8 cellular contexts compared by ENCODE assay signal in genomic region chr14:78005325-78005724, GRCh38.
DNase-seq lines count a peak whose midpoint lies in the region; ATAC-seq and TF ChIP-seq lines count a peak whose summit lies in the region.

No MANE protein-coding gene starts in this region.

- H2AFZ ChIP-seq in MM.1S (ENCODE audit: low read length) = no peak overlapping the region

- no peak for TF ChIP-seq EP300 in stomach (IDR thresholded peaks at IDR 0.05)

- no peak overlapping the region for H3K4me3 Mint-ChIP-seq in osteocyte (ENCODE audit: unreplicated experiment)

- no peak overlapping the region for H3K27ac Mint-ChIP-seq in osteocyte (ENCODE audit: unreplicated experiment)

- intact Hi-C loops in stomach (cut with DNase I; ENCODE audit: low total_unique reads) = no loop called here

- WGBS in stomach, 5 donors = 13 to 41% (median 27%) methylated on average over 1 of the region's 1 CpG

- no peak for TF ChIP-seq CTCF in GM13977 (IDR thresholded peaks at IDR 0.05; ENCODE audit: extremely low read depth, insufficient read depth, missing control alignments)
- TF ChIP-seq CTCF in stomach (IDR thresholded peaks at IDR 0.05) = no peak
- no peak for TF ChIP-seq CTCF in osteocyte (IDR thresholded peaks at IDR 0.05)
- TF ChIP-seq CTCF in MM.1S (IDR thresholded peaks at IDR 0.05; ENCODE audit: low read length) = no peak

- no peaks in the 10 kb centered on the region for H4K20me1 ChIP-seq in MM.1S (ENCODE audit: insufficient read depth, low read length)

- no peaks in the 10 kb centered on the region for H3K9me2 ChIP-seq in MM.1S (replicated peaks; ENCODE audit: insufficient read depth, low read length)

- H3K27me3 ChIP-seq in stomach = no peaks in the 10 kb centered on the region
- H3K27me3 ChIP-seq in MM.1S (replicated peaks; ENCODE audit: insufficient read depth, low read length) = no peaks in the 10 kb centered on the region

- H3K4me2 ChIP-seq in MM.1S (ENCODE audit: low read depth, low read length) = no peak overlapping the region

- peaks cover 0 to 30% (median 14%) of the 10 kb centered on the region in 4 donors for H3K9me3 ChIP-seq in stomach
- no peaks in the 10 kb centered on the region for H3K9me3 ChIP-seq in MM.1S (replicated peaks; ENCODE audit: insufficient read depth, low read length)

- in situ Hi-C loops in GM13977 (cut with MboI; ENCODE audit: low pct_unique_long_range_greater_than_20kb, low sequenced_read_pairs, unreplicated experiment) = no loop called here

- H3K4me3 ChIP-seq in stomach = no peak overlapping the region
- H3K4me3 ChIP-seq in MM.1S (ENCODE audit: low read length) = no peak overlapping the region

- peaks cover 2% of the 10 kb centered on the region for H3K4me1 Mint-ChIP-seq in osteocyte (ENCODE audit: unreplicated experiment)

- H3K4me1 ChIP-seq in stomach (no peaks in the 10 kb centered on the region), MM.1S (ENCODE audit: low read length) (no peaks in the 10 kb centered on the region)

- H3K9me3 Mint-ChIP-seq in osteocyte (ENCODE audit: unreplicated experiment) = peaks cover 47% of the 10 kb centered on the region

- H3K27ac ChIP-seq in stomach (peak overlapping the region in 1 of 5 donors; percentile 44), MM.1S (ENCODE audit: low read length) (no peak overlapping the region)

- ATAC-seq in GM21723 (IDR thresholded peaks at IDR 0.05; ENCODE audit: unreplicated experiment) = peak; percentile 67
- ATAC-seq in esophagus mucosa = peak; percentile 99

- no peak for TF ChIP-seq POLR2A in stomach (IDR thresholded peaks at IDR 0.05)

- H3K27me3 Mint-ChIP-seq in osteocyte (ENCODE audit: unreplicated experiment) = no peaks in the 10 kb centered on the region

- H3K36me3 ChIP-seq in stomach = no peaks in the 10 kb centered on the region
- H3K36me3 ChIP-seq in MM.1S (replicated peaks; ENCODE audit: insufficient read depth, low read length) = no peaks in the 10 kb centered on the region

- H3K36me3 Mint-ChIP-seq in osteocyte (ENCODE audit: unreplicated experiment) = peaks cover 2% of the 10 kb centered on the region

- H3K79me2 ChIP-seq in MM.1S (ENCODE audit: low read length) = no peaks in the 10 kb centered on the region

- H3F3A ChIP-seq in MM.1S (ENCODE audit: insufficient read depth, low read length) = no peaks in the 10 kb centered on the region

- DNase-seq in GM13977 (ENCODE audit: low spot score) = peak; percentile 67
- peak; percentile 93 for DNase-seq in MV-4-11 (lab: John Stamatoyannopoulos, UW)
- no peak for DNase-seq in stomach
- no peak for DNase-seq in osteocyte (ENCODE audit: extremely low spot score, unreplicated experiment)
- no peak for DNase-seq in COLO829 (ENCODE audit: low spot score)
- no peak for DNase-seq in MM.1S

- H3K9ac ChIP-seq in MM.1S (ENCODE audit: low read length) = no peak overlapping the region

Comparison
In these comparisons a context has a peak if more than half of its experiments do, and no peak if none do; other contexts are left out.
1. DNase-seq: peak in GM13977 (single experiment) and MV-4-11 (single experiment); none in stomach (single experiment), osteocyte (single experiment), COLO829 (single experiment) and MM.1S (single experiment).